9 cellular contexts compared by ENCODE assay signal in the genomic region with DNA sequence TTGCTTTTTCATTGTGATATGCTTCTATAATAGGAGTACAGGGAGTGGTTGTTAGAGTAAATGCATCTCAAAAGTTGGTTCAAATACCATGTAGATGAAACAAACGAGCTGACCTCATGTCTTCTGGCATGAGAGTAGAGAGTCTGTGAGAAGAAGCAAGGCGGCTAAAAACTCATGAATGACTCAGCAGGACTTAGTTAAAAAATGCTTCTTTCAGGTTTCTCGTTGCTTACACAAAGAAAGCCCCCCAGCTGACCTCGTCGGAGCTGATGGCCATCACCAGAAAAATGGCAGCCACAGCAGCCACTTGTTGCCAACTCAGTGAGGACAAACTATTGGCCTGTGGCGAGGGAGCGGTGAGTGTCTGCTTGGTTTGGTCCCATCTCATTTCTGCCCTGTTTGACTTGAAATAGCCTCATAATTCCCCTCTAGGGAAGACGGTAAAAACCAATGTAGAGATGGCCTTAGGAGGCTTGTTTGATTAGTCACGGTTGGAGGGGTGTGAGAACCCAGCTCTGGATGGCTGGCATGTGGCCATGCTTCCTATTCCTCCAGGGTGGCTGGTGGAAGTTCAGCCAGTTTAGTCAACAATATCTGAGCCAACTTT.
DNase-seq lines count a peak whose midpoint lies in the region; ATAC-seq and TF ChIP-seq lines count a peak whose summit lies in the region.
"Had no signal": no experiment of that assay in that cellular context is flagged by ENCODE, and none has a peak within 500 bp of the region (broad histone marks: within the 10 kb centered on the region; RNA-seq: fewer than 3 reads in every experiment).

No MANE protein-coding gene starts in this region.

- no peaks in the 10 kb centered on the region for H3K4me1 Mint-ChIP-seq in activated naive CD4-positive, alpha-beta T cell treated with anti-CD3 and anti-CD28 coated beads, Interleukin-2, amount 10 ng/mL, durations not matched to agents 7 days and 5 days

- no peaks in the 10 kb centered on the region for H3K36me3 Mint-ChIP-seq in activated naive CD4-positive, alpha-beta T cell treated with anti-CD3 and anti-CD28 coated beads, Interleukin-2, amount 10 ng/mL, durations not matched to agents 7 days and 5 days

- in situ Hi-C loops in HAP-1 (cut with MboI; ENCODE audit: low sequenced_read_pairs), result no loop called here

- H3K4me3 Mint-ChIP-seq in activated naive CD4-positive, alpha-beta T cell treated with anti-CD3 and anti-CD28 coated beads, Interleukin-2, amount 10 ng/mL, durations not matched to agents 7 days and 5 days, result no peak overlapping the region

- no peaks in the 10 kb centered on the region for H3K9me3 ChIP-seq in HAP-1

- no peak overlapping the region for H3K27ac Mint-ChIP-seq in activated naive CD4-positive, alpha-beta T cell treated with anti-CD3 and anti-CD28 coated beads, Interleukin-2, amount 10 ng/mL, durations not matched to agents 7 days and 5 days

- CTCF ChIA-PET in activated naive CD4-positive, alpha-beta T cell treated with anti-CD3 and anti-CD28 coated beads, Interleukin-2, amount 10 ng/mL, durations not matched to agents 7 days and 5 days (lab: Charles Lee), result no interaction called here

- no peaks in the 10 kb centered on the region for H3K36me3 ChIP-seq in HAP-1 (replicated peaks)

- no peaks in the 10 kb centered on the region for H3K27me3 ChIP-seq in HAP-1 (ENCODE audit: low read depth)

- no peaks in the 10 kb centered on the region for H3K27me3 Mint-ChIP-seq in activated naive CD4-positive, alpha-beta T cell treated with anti-CD3 and anti-CD28 coated beads, Interleukin-2, amount 10 ng/mL, durations not matched to agents 7 days and 5 days

- peak overlapping the region; percentile 31; the same call in 1 of the 2 replicates for H3K4me3 ChIP-seq in WI38 (ENCODE audit: low read depth, low read length)
- H3K4me3 ChIP-seq in HAP-1, result no peak overlapping the region

- DNase-seq in AG20443 (ENCODE audit: low spot score) (peak; percentile 73), NCI-H1105 (lab: John Stamatoyannopoulos, UW) (peak; percentile 49), iPS-NIHi11 (ENCODE audit: low spot score) (peak; percentile 33), HAP-1 (ENCODE audit: low spot score in 2 of 2) (no peak)
- no peak for DNase-seq in activated naive CD4-positive, alpha-beta T cell treated with anti-CD3 and anti-CD28 coated beads, Interleukin-2, amount 10 ng/mL, durations not matched to agents 7 days and 5 days

- ATAC-seq in HG03108 (IDR thresholded peaks at IDR 0.05; ENCODE audit: unreplicated experiment), result no peak
- ATAC-seq in HG03520 (IDR thresholded peaks at IDR 0.05; ENCODE audit: unreplicated experiment), result no peak

- no peak for TF ChIP-seq CTCF in WI38 (IDR thresholded peaks at IDR 0.05; ENCODE audit: low read depth, low read length)

- H3K4me1 ChIP-seq in HAP-1, result peaks cover 11% of the 10 kb centered on the region
- H3K4me1 ChIP-seq: parathyroid adenoma had no signal

- H3K9me3 Mint-ChIP-seq in activated naive CD4-positive, alpha-beta T cell treated with anti-CD3 and anti-CD28 coated beads, Interleukin-2, amount 10 ng/mL, durations not matched to agents 7 days and 5 days, result no peaks in the 10 kb centered on the region

Comparison
In these comparisons a context has a peak if more than half of its experiments do, and no peak if none do; other contexts are left out.
1. DNase-seq: peak in AG20443 (single experiment), NCI-H1105 (single experiment) and iPS-NIHi11 (single experiment); none in HAP-1 (0 of 2) and activated naive CD4-positive, alpha-beta T cell treated with anti-CD3 and anti-CD28 coated beads, Interleukin-2, amount 10 ng/mL, durations not matched to agents 7 days and 5 days (single experiment).